In the genomic region with DNA sequence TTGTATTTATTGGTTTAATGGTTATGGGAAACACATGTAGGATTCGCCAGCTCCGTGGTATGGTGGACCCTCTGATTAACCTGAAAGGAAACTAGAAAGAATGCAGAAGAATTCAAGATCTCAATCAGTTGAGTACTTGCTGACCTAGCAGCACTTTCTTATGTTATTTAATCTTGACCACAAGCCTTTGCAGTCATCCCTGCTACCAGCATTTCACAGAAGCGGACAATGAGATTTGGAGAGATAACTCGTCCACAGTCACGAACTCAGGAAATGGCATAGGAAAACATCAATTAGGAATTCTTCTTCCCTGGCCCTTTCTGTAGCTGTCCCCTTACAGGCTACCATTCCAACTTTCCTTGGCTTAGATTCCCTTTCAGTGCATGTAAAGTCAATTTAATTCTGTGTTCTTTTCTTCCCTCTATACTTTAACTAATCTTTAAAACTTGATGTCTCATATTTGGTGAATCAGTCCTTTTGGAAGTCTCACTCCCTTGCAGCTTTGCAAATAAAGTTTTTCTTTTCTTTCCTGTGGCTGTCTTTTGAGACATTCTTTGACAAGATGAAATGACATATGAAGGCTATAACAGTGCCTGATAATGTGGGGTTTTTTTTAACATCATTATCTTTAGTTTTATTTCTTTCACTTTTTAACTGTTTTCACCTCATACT, we compare ENCODE assay signal across 9 cellular contexts. TPM values are rescaled to one million over a fixed set of nuclear protein-coding genes. Genes with fewer than 3 reads are reported as not detected.
DNase-seq lines count a peak whose midpoint lies in the region; ATAC-seq and TF ChIP-seq lines count a peak whose summit lies in the region.
"Had no signal": no experiment of that assay in that cellular context is flagged by ENCODE, and none has a peak within 500 bp of the region (broad histone marks: within the 10 kb centered on the region; RNA-seq: fewer than 3 reads in every experiment).

No MANE protein-coding gene starts in this region.

- peak overlapping the region; percentile 66 to 79; a peak in 3 of 4 replicates for H3K27ac ChIP-seq in SK-N-SH (ENCODE audit: low read depth in 2 of 2, low read length in 1 of 2)

- H3K4me1 Mint-ChIP-seq in progenitor cell of endocrine pancreas (ENCODE audit: low read depth) = peaks cover 38% of the 10 kb centered on the region

- peaks cover 18% of the 10 kb centered on the region; the same call in 1 of the 2 replicates for H3K79me2 ChIP-seq in SK-N-SH (ENCODE audit: insufficient read depth)

- H3K4me3 ChIP-seq in SK-N-SH (ENCODE audit: low read depth in 2 of 2, low read length in 1 of 2) = no peak overlapping the region

- no peaks in the 10 kb centered on the region for H3K9me3 Mint-ChIP-seq in progenitor cell of endocrine pancreas (ENCODE audit: low read depth)

- no peaks in the 10 kb centered on the region for H3K9me3 ChIP-seq in SK-N-SH

- DNase-seq in ELF-1 (ENCODE audit: low read depth, low spot score) (peak; percentile 36), SK-N-SH (peak; percentile 8), erythroblast (lab: John Stamatoyannopoulos, UW) (peak; percentile 38 to 40), progenitor cell of endocrine pancreas (ENCODE audit: low spot score, unreplicated experiment) (no peak), NCI-H345 (lab: John Stamatoyannopoulos, UW) (no peak), HT-29 (ENCODE audit: low spot score) (no peak), cortex of kidney (lab: John Stamatoyannopoulos, UW) (no peak)
- DNase-seq: stimulated activated CD4-positive, alpha-beta T cell treated with anti-CD3 and anti-CD28 coated beads, Interleukin-2, amount 100 ng/mL, for 24 hours had no signal

- TF ChIP-seq RAD21 in SK-N-SH (IDR thresholded peaks at IDR 0.05; ENCODE audit: low read length) = no peak

- no peak overlapping the region for H3K9ac ChIP-seq in SK-N-SH

- no peaks in the 10 kb centered on the region for H3K9me2 ChIP-seq in SK-N-SH

- POLR2A ChIA-PET in SK-N-SH (lab: Yijun Ruan, JAX) = no interaction called here

- H3K4me1 ChIP-seq in SK-N-SH (ENCODE audit: control insufficient read depth in 1 of 2, insufficient read depth in 2 of 2, low read depth in 1 of 2, low read length in 1 of 2) = peaks cover 3 to 11% of the 10 kb centered on the region in 2 experiments; a peak in 3 of 4 replicates

- H3K27me3 ChIP-seq in SK-N-SH (ENCODE audit: insufficient read depth) = no peaks in the 10 kb centered on the region

- H3K27me3 Mint-ChIP-seq in progenitor cell of endocrine pancreas = no peaks in the 10 kb centered on the region

- peaks cover 18% of the 10 kb centered on the region for H3F3A ChIP-seq in SK-N-SH (replicated peaks; ENCODE audit: insufficient read depth)

- peak in 1 of 2 experiments; percentile 69; a peak in 1 of 4 replicates for TF ChIP-seq EP300 in SK-N-SH (IDR thresholded peaks at IDR 0.05; ENCODE audit: borderline replicate concordance in 1 of 2, low read depth in 1 of 2, low read length in 1 of 2)

- H3K4me3 Mint-ChIP-seq in progenitor cell of endocrine pancreas (ENCODE audit: low read depth) = no peak overlapping the region

- H3K36me3 Mint-ChIP-seq in progenitor cell of endocrine pancreas (ENCODE audit: insufficient read depth) = no peaks in the 10 kb centered on the region

- no peaks in the 10 kb centered on the region for H3K36me3 ChIP-seq in SK-N-SH (replicated peaks in 1 of 2; ENCODE audit: control insufficient read depth in 1 of 2, insufficient read depth in 2 of 2, low read length in 1 of 2)

- TF ChIP-seq POLR2A in erythroblast (IDR thresholded peaks at IDR 0.05; ENCODE audit: low read length) = no peak

- ATAC-seq in HG02981 (IDR thresholded peaks at IDR 0.05; ENCODE audit: unreplicated experiment) = no peak

- H2AFZ ChIP-seq in SK-N-SH (ENCODE audit: low read depth) = peak overlapping the region; percentile 35; the same call in 1 of the 2 replicates

- H3K4me2 ChIP-seq in SK-N-SH = peak overlapping the region; percentile 45

- H4K20me1 ChIP-seq in SK-N-SH (ENCODE audit: insufficient read depth) = no peaks in the 10 kb centered on the region

- CTCF ChIA-PET in SK-N-SH (lab: Yijun Ruan, JAX) = interaction anchor here (0.6 to 3.3 kb wide), 3 partner anchors 71 to 202 kb away, joined by 3 to 16 read pairs (median 4); no protein-coding TSS in a partner anchor

- 21% methylated on average over 5 of the region's 5 CpGs for WGBS in SK-N-SH (ENCODE audit: low lambda C conversion rate)

- no peak for TF ChIP-seq CTCF in SK-N-SH (IDR thresholded peaks at IDR 0.05)
- no peak for TF ChIP-seq CTCF in progenitor cell of endocrine pancreas (IDR thresholded peaks at IDR 0.05; ENCODE audit: unreplicated experiment)

- H3K27ac Mint-ChIP-seq in progenitor cell of endocrine pancreas = peak overlapping the region; percentile 56

TF ChIP-seq in SK-N-SH, 30 proteins besides CTCF, POLR2A, EP300 and RAD21 (continues in another document):
- TF ChIP-seq, protein P1, sequence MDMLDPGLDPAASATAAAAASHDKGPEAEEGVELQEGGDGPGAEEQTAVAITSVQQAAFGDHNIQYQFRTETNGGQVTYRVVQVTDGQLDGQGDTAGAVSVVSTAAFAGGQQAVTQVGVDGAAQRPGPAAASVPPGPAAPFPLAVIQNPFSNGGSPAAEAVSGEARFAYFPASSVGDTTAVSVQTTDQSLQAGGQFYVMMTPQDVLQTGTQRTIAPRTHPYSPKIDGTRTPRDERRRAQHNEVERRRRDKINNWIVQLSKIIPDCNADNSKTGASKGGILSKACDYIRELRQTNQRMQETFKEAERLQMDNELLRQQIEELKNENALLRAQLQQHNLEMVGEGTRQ (IDR thresholded peaks at IDR 0.05; ENCODE audit: borderline replicate concordance, low read depth, low read length) = no peak
- TF ChIP-seq TAF1 (IDR thresholded peaks at IDR 0.05; ENCODE audit: borderline replicate concordance, low read depth, low read length) (0 out of 2 replicates have a peak, but pooled peaks have one; percentile 31), POLR2AphosphoS5 (IDR thresholded peaks at IDR 0.05; ENCODE audit: low read depth, low read length) (peak; percentile 37; the same call in 1 of the 2 replicates), JUND (IDR thresholded peaks at IDR 0.05) (peak; percentile 43), GATA2 (CRISPR knock-in tag; IDR thresholded peaks at IDR 0.05) (peak; percentile 46; the same call in 1 of the 2 replicates), TCF12 (IDR thresholded peaks at IDR 0.05) (peak; percentile 85), TEAD4 (IDR thresholded peaks at IDR 0.05; ENCODE audit: borderline replicate concordance, insufficient read depth) (peak; percentile 74), SIN3A (IDR thresholded peaks at IDR 0.05; ENCODE audit: borderline replicate concordance, low read depth, low read length) (no peak), FOSL2 (IDR thresholded peaks at IDR 0.05; ENCODE audit: borderline replicate concordance, low read depth) (peak; percentile 31; the same call in 1 of the 2 replicates), RXRA (IDR thresholded peaks at IDR 0.05; ENCODE audit: borderline replicate concordance, low read depth) (peak; percentile 92), FOXM1 (IDR thresholded peaks at IDR 0.05; ENCODE audit: low read depth) (peak; percentile 40; the same call in 1 of the 2 replicates)
- TF ChIP-seq, protein P2, sequence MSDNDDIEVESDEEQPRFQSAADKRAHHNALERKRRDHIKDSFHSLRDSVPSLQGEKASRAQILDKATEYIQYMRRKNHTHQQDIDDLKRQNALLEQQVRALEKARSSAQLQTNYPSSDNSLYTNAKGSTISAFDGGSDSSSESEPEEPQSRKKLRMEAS (IDR thresholded peaks at IDR 0.05; ENCODE audit: low read depth) = peak; percentile 48; the same call in 1 of the 2 replicates
- TF ChIP-seq, protein P3, sequence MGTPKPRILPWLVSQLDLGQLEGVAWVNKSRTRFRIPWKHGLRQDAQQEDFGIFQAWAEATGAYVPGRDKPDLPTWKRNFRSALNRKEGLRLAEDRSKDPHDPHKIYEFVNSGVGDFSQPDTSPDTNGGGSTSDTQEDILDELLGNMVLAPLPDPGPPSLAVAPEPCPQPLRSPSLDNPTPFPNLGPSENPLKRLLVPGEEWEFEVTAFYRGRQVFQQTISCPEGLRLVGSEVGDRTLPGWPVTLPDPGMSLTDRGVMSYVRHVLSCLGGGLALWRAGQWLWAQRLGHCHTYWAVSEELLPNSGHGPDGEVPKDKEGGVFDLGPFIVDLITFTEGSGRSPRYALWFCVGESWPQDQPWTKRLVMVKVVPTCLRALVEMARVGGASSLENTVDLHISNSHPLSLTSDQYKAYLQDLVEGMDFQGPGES (IDR thresholded peaks at IDR 0.05; ENCODE audit: low read depth, low read length) = no peak
- TF ChIP-seq, protein P4, sequence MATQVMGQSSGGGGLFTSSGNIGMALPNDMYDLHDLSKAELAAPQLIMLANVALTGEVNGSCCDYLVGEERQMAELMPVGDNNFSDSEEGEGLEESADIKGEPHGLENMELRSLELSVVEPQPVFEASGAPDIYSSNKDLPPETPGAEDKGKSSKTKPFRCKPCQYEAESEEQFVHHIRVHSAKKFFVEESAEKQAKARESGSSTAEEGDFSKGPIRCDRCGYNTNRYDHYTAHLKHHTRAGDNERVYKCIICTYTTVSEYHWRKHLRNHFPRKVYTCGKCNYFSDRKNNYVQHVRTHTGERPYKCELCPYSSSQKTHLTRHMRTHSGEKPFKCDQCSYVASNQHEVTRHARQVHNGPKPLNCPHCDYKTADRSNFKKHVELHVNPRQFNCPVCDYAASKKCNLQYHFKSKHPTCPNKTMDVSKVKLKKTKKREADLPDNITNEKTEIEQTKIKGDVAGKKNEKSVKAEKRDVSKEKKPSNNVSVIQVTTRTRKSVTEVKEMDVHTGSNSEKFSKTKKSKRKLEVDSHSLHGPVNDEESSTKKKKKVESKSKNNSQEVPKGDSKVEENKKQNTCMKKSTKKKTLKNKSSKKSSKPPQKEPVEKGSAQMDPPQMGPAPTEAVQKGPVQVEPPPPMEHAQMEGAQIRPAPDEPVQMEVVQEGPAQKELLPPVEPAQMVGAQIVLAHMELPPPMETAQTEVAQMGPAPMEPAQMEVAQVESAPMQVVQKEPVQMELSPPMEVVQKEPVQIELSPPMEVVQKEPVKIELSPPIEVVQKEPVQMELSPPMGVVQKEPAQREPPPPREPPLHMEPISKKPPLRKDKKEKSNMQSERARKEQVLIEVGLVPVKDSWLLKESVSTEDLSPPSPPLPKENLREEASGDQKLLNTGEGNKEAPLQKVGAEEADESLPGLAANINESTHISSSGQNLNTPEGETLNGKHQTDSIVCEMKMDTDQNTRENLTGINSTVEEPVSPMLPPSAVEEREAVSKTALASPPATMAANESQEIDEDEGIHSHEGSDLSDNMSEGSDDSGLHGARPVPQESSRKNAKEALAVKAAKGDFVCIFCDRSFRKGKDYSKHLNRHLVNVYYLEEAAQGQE (IDR thresholded peaks at IDR 0.05; ENCODE audit: low read depth, low read length) = peak; percentile 54; the same call in 1 of the 2 replicates

RNA-seq across cellular contexts. Expression of a gene that starts 1.3 kb away (rescaled TPM):
- 4.5 and 5.9 TPM in 2 replicates for polyA plus RNA-seq in SK-N-SH (2012; rRNA removed)
- 8.5 and 11.2 TPM in 2 replicates for polyA plus RNA-seq in SK-N-SH (2012; cell fraction: cytosol; rRNA removed)
- polyA plus RNA-seq in SK-N-SH (2012; cell fraction: nucleus; rRNA removed) = 1.6 and 3.9 TPM in 2 replicates
- 48.7 and 53.5 TPM in 2 replicates for total RNA-seq in progenitor cell of endocrine pancreas
- 37.3 and 43.7 TPM in 2 replicates for total RNA-seq in HT-29 (2014; rRNA removed; shearing (Covaris generic))

Comparison
In these comparisons a context has a peak if more than half of its experiments do, and no peak if none do; other contexts are left out.
1. DNase-seq: peak in ELF-1 (single experiment), SK-N-SH (single experiment) and erythroblast (2 of 2); none in progenitor cell of endocrine pancreas (single experiment), NCI-H345 (single experiment), HT-29 (single experiment) and cortex of kidney (single experiment).